ENCODE assay signal across 11 cellular contexts in the genomic region with DNA sequence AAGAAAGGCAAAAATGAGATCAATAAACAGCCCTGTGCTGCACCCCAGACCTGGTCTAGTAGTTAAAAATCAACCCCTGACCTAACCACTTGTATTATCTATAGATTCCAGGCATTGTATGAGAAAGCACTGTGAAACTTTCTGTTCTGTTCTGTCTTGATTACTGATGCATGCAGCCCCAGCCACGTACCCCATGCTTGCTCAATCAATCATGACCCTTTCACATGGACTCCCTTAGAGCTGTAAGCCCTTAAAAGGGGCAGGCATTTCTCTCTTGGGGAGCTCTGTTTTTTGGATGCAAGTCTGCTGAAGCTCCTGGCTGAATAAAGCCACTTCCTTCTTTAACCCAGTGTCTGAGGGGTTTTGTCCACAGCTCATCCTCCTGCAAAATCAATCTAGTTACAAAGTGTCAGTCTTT. TPM values are rescaled to one million over a fixed set of nuclear protein-coding genes. Genes with fewer than 3 reads are reported as not detected.
DNase-seq lines count a peak whose midpoint lies in the region; ATAC-seq and TF ChIP-seq lines count a peak whose summit lies in the region.
"Had no signal": no experiment of that assay in that cellular context is flagged by ENCODE, and none has a peak within 500 bp of the region (broad histone marks: within the 10 kb centered on the region; RNA-seq: fewer than 3 reads in every experiment).

No MANE protein-coding gene starts in this region.

- no peak overlapping the region for H3K27ac ChIP-seq in body of pancreas
- H3K27ac ChIP-seq: A549, vagina had no signal

- intact Hi-C loops in body of pancreas (cut with DNase I), result no loop called here

- no peak overlapping the region for H3K4me3 ChIP-seq in body of pancreas
- H3K4me3 ChIP-seq: A549, vagina had no signal

- WGBS in body of pancreas, 2 donors, result 55 to 56% methylated on average over 1 of the region's 1 CpG

- in situ Hi-C loops in ACHN (cut with HindIII; ENCODE audit: low pct_ligation_motif_present, low pct_unique_long_range_greater_than_20kb, low sequenced_read_pairs), result no loop called here

- H3K27me3 ChIP-seq in body of pancreas, result no peaks in the 10 kb centered on the region
- H3K27me3 ChIP-seq: vagina had no signal

- peak; percentile 98 for ATAC-seq in GM19351 (IDR thresholded peaks at IDR 0.05; ENCODE audit: unreplicated experiment)
- peak; percentile 93 for ATAC-seq in HG02870 (IDR thresholded peaks at IDR 0.05; ENCODE audit: unreplicated experiment)
- ATAC-seq in body of pancreas, result no peak
- ATAC-seq: A549 had no signal

- DNase-seq in ACHN, result peak; percentile 87
- DNase-seq in HK-2 (ENCODE audit: unreplicated experiment), result peak; percentile 52
- DNase-seq in body of pancreas, result no peak
- DNase-seq in activated CD4-positive, CD25-positive, alpha-beta regulatory T cell treated with anti-CD3 and anti-CD28 coated beads, Interleukin-2, amount 50 U/mL, for 72 hours, result no peak
- DNase-seq in NCI-H1048 (lab: John Stamatoyannopoulos, UW), result no peak
- no peak for DNase-seq in NOMO-1 treated with DMSO at 0.1 percent for 48 hours (lab: John Stamatoyannopoulos, UW; ENCODE audit: unreplicated experiment)
- DNase-seq: NCI-H69 had no signal

- H3K36me3 ChIP-seq in body of pancreas (replicated peaks in 1 of 2; ENCODE audit: insufficient read depth in 1 of 2, low read depth in 2 of 2), result no peaks in the 10 kb centered on the region
- H3K36me3 ChIP-seq: vagina had no signal

- TF ChIP-seq CTCF in body of pancreas (IDR thresholded peaks at IDR 0.05), result no peak

- no peaks in the 10 kb centered on the region for H3K4me1 ChIP-seq in body of pancreas
- H3K4me1 ChIP-seq: A549, vagina had no signal

- no peak for TF ChIP-seq POLR2A in body of pancreas (IDR thresholded peaks at IDR 0.05)

- no peaks in the 10 kb centered on the region for H3K9me3 ChIP-seq in body of pancreas
- H3K9me3 ChIP-seq: A549, vagina had no signal

RNA-seq across cellular contexts. Expression of a gene that starts 24.2 kb away (rescaled TPM):
- 10 to 100 TPM; 11.5 to 14.8 TPM for total RNA-seq in body of pancreas

Comparison
In these comparisons a context has a peak if more than half of its experiments do, and no peak if none do; other contexts are left out.
1. DNase-seq: peak in ACHN (single experiment) and HK-2 (single experiment); none in body of pancreas (0 of 4), activated CD4-positive, CD25-positive, alpha-beta regulatory T cell treated with anti-CD3 and anti-CD28 coated beads, Interleukin-2, amount 50 U/mL, for 72 hours (single experiment), NCI-H1048 (single experiment) and NOMO-1 treated with DMSO at 0.1 percent for 48 hours (single experiment).